In genomic region chr5:57501414-57502321, GRCh38 we compare ENCODE assay signal across 13 cellular contexts. TPM values are rescaled to one million over a fixed set of nuclear protein-coding genes. Genes with fewer than 3 reads are reported as not detected.
DNase-seq lines count a peak whose midpoint lies in the region; ATAC-seq, FAIRE-seq and TF ChIP-seq lines count a peak whose summit lies in the region.
"Had no signal": no experiment of that assay in that cellular context is flagged by ENCODE, and none has a peak within 500 bp of the region (broad histone marks: within the 10 kb centered on the region; RNA-seq: fewer than 3 reads in every experiment).

No MANE protein-coding gene starts in this region.

- DNase-seq in HT-29 (ENCODE audit: low spot score) = peak; percentile 39
- DNase-seq in RPMI7951 (ENCODE audit: low read depth) = peak; percentile 59
- peak in 4 of 5 donors; percentile 36 to 40 (median 38) for DNase-seq in heart left ventricle
- no peak for DNase-seq in neuronal stem cell (ENCODE audit: low spot score)
- no peak for DNase-seq in NCI-H2227 (lab: John Stamatoyannopoulos, UW; ENCODE audit: unreplicated experiment)
- DNase-seq in urothelium cell line (ENCODE audit: low spot score) = no peak
- DNase-seq in amniotic stem cell (lab: John Stamatoyannopoulos, UW) = no peak
- DNase-seq: activated CD4-positive, alpha-beta T cell treated with anti-CD3 and anti-CD28 coated beads, Interleukin-2, amount 10 ng/mL, durations not matched to agents 24 days and 14 days; activated T-cell treated with anti-CD3 and anti-CD28 coated beads, Interleukin-2, amount 50 U/mL, for 4 hours; H9; MM.1S had no signal

- intact Hi-C loops in heart left ventricle (cut with DNase I) = loop anchor here in 9 of 10 donors (2.0 to 10.0 kb wide), 13 partner anchors 153 to 959 kb away; partner anchors contain the start of gene PLK2 (in 2 of the 9)

- 25 to 35% (median 31%) methylated on average over 7 of the region's 7 CpGs for WGBS in heart left ventricle, 4 donors
- WGBS in neuronal stem cell (ENCODE audit: extremely low coverage in 2 of 2, insufficient read length in 2 of 2, insufficient replicate concordance in 1 of 2), 2 donors = no CpG with 5 or more reads among the region's 7 CpGs

- H3K4me2 ChIP-seq in neuronal stem cell (ENCODE audit: insufficient read depth, low read length, poor library complexity, severe bottlenecking) = no peak overlapping the region
- H3K4me2 ChIP-seq: BLaER1 treated with 17β-estradiol and CSF1 and Interleukin-3, amounts not matched to agents 10 nM and 100 nM had no signal

- no peak overlapping the region for H2BK120ac ChIP-seq in neuronal stem cell (ENCODE audit: low read depth, low read length)

- H2BK5ac ChIP-seq in neuronal stem cell (ENCODE audit: low read length) = no peak overlapping the region

- no peak overlapping the region for H2BK15ac ChIP-seq in neuronal stem cell (ENCODE audit: low read length)

- no peaks in the 10 kb centered on the region for H3K36me3 ChIP-seq in heart left ventricle
- no peaks in the 10 kb centered on the region for H3K36me3 ChIP-seq in neuronal stem cell (replicated peaks in 1 of 2; ENCODE audit: control insufficient read depth in 2 of 2, insufficient read depth in 2 of 2, low read length in 2 of 2)
- H3K36me3 ChIP-seq: BLaER1 treated with 17β-estradiol and CSF1 and Interleukin-3, amounts not matched to agents 10 nM and 100 nM had no signal

- no peaks in the 10 kb centered on the region for H3K27me3 ChIP-seq in heart left ventricle
- H3K27me3 ChIP-seq in neuronal stem cell (ENCODE audit: control insufficient read depth in 3 of 3, insufficient read depth in 3 of 3, low read depth in 1 of 3, low read length in 3 of 3) = no peaks in the 10 kb centered on the region
- H3K27me3 ChIP-seq: BLaER1 treated with 17β-estradiol and CSF1 and Interleukin-3, amounts not matched to agents 10 nM and 100 nM had no signal

- H3K4ac ChIP-seq in neuronal stem cell (ENCODE audit: low read length) = no peak overlapping the region

- H2BK12ac ChIP-seq in neuronal stem cell (ENCODE audit: low read length) = no peak overlapping the region

- H2AFZ ChIP-seq in neuronal stem cell (ENCODE audit: low read length) = peak overlapping the region; percentile 12

- no peak overlapping the region for H3K4me3 ChIP-seq in heart left ventricle
- no peak overlapping the region for H3K4me3 ChIP-seq in neuronal stem cell (ENCODE audit: low read length in 2 of 2)
- H3K4me3 ChIP-seq: BLaER1 treated with 17β-estradiol and CSF1 and Interleukin-3, amounts not matched to agents 10 nM and 100 nM had no signal

- no peak overlapping the region for H4K91ac ChIP-seq in neuronal stem cell (ENCODE audit: low read depth, low read length, poor library complexity)

- ATAC-seq in heart left ventricle = peak in 3 of 4 donors; percentile 61 to 91 (median 81)
- ATAC-seq in HG03439 (IDR thresholded peaks at IDR 0.05; ENCODE audit: unreplicated experiment) = no peak
- ATAC-seq: activated T-cell treated with anti-CD3 and anti-CD28 coated beads, Interleukin-2, amount 50 U/mL, for 4 hours had no signal

- TF ChIP-seq POLR2A in heart left ventricle (IDR thresholded peaks at IDR 0.05) = no peak

- H3K14ac ChIP-seq in neuronal stem cell (ENCODE audit: low read length) = no peak overlapping the region

- no peak overlapping the region for H3K23ac ChIP-seq in neuronal stem cell (ENCODE audit: low read depth, low read length, poor library complexity)

- H3K27ac ChIP-seq in heart left ventricle = peak overlapping the region in 10 of 12 donors; percentile 6 to 61 (median 28)
- H3K27ac ChIP-seq in neuronal stem cell (replicated peaks; ENCODE audit: low read length) = no peak overlapping the region
- H3K27ac ChIP-seq: BLaER1 treated with 17β-estradiol and CSF1 and Interleukin-3, amounts not matched to agents 10 nM and 100 nM had no signal

- H2AK5ac ChIP-seq in neuronal stem cell (ENCODE audit: low read depth, low read length) = no peak overlapping the region

- H3K4me1 ChIP-seq in heart left ventricle (peaks cover 0 to 50% (median 14%) of the 10 kb centered on the region in 12 donors), neuronal stem cell (ENCODE audit: control insufficient read depth in 2 of 2, insufficient read depth in 1 of 2, low read depth in 1 of 2, low read length in 2 of 2) (peaks cover 0 to 1% of the 10 kb centered on the region in 2 donors)

- no peak overlapping the region for H3K18ac ChIP-seq in neuronal stem cell (ENCODE audit: low read length)

- TF ChIP-seq CTCF in heart left ventricle (IDR thresholded peaks at IDR 0.05) = no peak

- no peak overlapping the region for H4K8ac ChIP-seq in neuronal stem cell (ENCODE audit: low read depth, low read length)

- no peak for FAIRE-seq in urothelium cell line (lab: Jason Lieb, UNC)

- H3K9ac ChIP-seq in neuronal stem cell (ENCODE audit: low read depth, low read length, poor library complexity) = no peak overlapping the region
- H3K9ac ChIP-seq: BLaER1 treated with 17β-estradiol and CSF1 and Interleukin-3, amounts not matched to agents 10 nM and 100 nM had no signal

- H3K9me3 ChIP-seq in heart left ventricle (no peaks in the 10 kb centered on the region), neuronal stem cell (replicated peaks in 1 of 2; ENCODE audit: control insufficient read depth in 2 of 2, insufficient read depth in 1 of 2, low read depth in 1 of 2, low read length in 2 of 2) (no peaks in the 10 kb centered on the region)
- H3K9me3 ChIP-seq: BLaER1 treated with 17β-estradiol and CSF1 and Interleukin-3, amounts not matched to agents 10 nM and 100 nM had no signal

- H3K79me1 ChIP-seq in neuronal stem cell (ENCODE audit: low read depth, low read length) = no peaks in the 10 kb centered on the region

RNA-seq across cellular contexts. Expression of gene ACTBL2, which starts 19.1 kb away (rescaled TPM):
- total RNA-seq in HT-29 (2014; rRNA removed; shearing (Covaris generic)) = 0.16 and 0.51 TPM in 2 replicates
- 0.10 and 0.24 TPM in 2 replicates for total RNA-seq in RPMI7951 (2014; rRNA removed; shearing (Covaris generic))
- under 1 TPM in 1 of 9 donors, not detected in 8; 0.09 TPM for total RNA-seq in heart left ventricle
- not detected for polyA plus RNA-seq in heart left ventricle
- not detected for polyA plus RNA-seq in neuronal stem cell (2013, experiment 1 of 2)
- not detected for polyA plus RNA-seq in neuronal stem cell (2013, experiment 2 of 2)
- total RNA-seq: activated CD4-positive, alpha-beta T cell treated with anti-CD3 and anti-CD28 coated beads, Interleukin-2, amount 10 ng/mL, durations not matched to agents 24 days and 14 days; activated T-cell treated with anti-CD3 and anti-CD28 coated beads, Interleukin-2, amount 50 U/mL, for 4 hours; H9 had no signal

Comparison
In these comparisons a context has a peak if more than half of its experiments do, and no peak if none do; other contexts are left out.
1. DNase-seq: peak in HT-29 (single experiment), RPMI7951 (single experiment) and heart left ventricle (4 of 5); none in neuronal stem cell (single experiment), NCI-H2227 (single experiment), urothelium cell line (single experiment) and amniotic stem cell (single experiment).